In the genomic region with DNA sequence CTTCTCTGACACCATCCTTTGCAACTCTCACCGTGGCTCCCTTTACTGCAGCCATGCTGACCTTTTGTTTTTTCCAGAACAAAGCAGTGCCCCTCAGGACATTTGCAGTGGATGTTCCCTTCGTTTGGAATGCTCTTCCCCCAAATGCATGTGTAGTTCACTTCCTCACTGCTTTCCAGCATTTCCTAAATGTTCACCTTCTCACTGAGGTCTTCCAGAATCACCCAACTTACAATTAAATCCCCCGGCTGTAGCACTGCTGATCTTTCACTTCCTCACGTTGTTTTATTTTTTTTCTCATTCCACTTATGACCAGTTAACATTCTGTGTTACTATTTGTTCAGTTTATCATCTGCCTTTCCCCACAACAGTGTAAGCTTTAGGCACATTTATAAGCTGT, we compare ENCODE assay signal across 1 cellular context.
TF ChIP-seq lines count a peak whose summit lies in the region.

No MANE protein-coding gene starts in this region.

TF ChIP-seq in WTC11, 78 proteins besides CTCF, POLR2A, EP300 and RAD21 (continued from another document):
- TF ChIP-seq ZNF396 (CRISPR knock-in tag; IDR thresholded peaks at IDR 0.05; ENCODE audit: borderline replicate concordance), result no peak
- TF ChIP-seq PRDM15 (CRISPR knock-in tag; IDR thresholded peaks at IDR 0.05), result no peak
- TF ChIP-seq GABPB1 (CRISPR knock-in tag; IDR thresholded peaks at IDR 0.05), result no peak
- no peak for TF ChIP-seq CREM (CRISPR knock-in tag; IDR thresholded peaks at IDR 0.05)
- TF ChIP-seq MXD4 (CRISPR knock-in tag; IDR thresholded peaks at IDR 0.05; ENCODE audit: borderline replicate concordance), result no peak
- no peak for TF ChIP-seq IRF2 (CRISPR knock-in tag; IDR thresholded peaks at IDR 0.05; ENCODE audit: borderline replicate concordance, low read depth)
- no peak for TF ChIP-seq ATF1 (CRISPR knock-in tag; IDR thresholded peaks at IDR 0.05)
- no peak for TF ChIP-seq ZNF121 (CRISPR knock-in tag; IDR thresholded peaks at IDR 0.05)
- TF ChIP-seq FOXP1 (CRISPR knock-in tag; IDR thresholded peaks at IDR 0.05; ENCODE audit: borderline replicate concordance), result no peak
TF ChIP-seq in WTC11: peak in this region for 0.
